Comparison of ENCODE assay signal across 7 cellular contexts in genomic region chr22:42720263-42721044, GRCh38. TPM values are rescaled to one million over a fixed set of nuclear protein-coding genes. Genes with fewer than 3 reads are reported as not detected.
DNase-seq lines count a peak whose midpoint lies in the region; ATAC-seq and TF ChIP-seq lines count a peak whose summit lies in the region.

A4GALT (minus strand) TSS chr22:42720870; CDS start chr22:42693951, 26,919 bp downstream.

- WGBS in SK-N-SH (ENCODE audit: low lambda C conversion rate): no CpG with 5 or more reads among the region's 104 CpGs

- no peaks in the 10 kb centered on the region for H3K27me3 ChIP-seq in SK-N-SH (ENCODE audit: insufficient read depth)

- H3K9me2 ChIP-seq in SK-N-SH: no peaks in the 10 kb centered on the region

- ATAC-seq in esophagus mucosa (peak; percentile 36), GM18498 (IDR thresholded peaks at IDR 0.05; ENCODE audit: unreplicated experiment) (no peak), HG03342 (IDR thresholded peaks at IDR 0.05; ENCODE audit: unreplicated experiment) (no peak)
- peak; percentile 26 to 60 for ATAC-seq in natural killer cell treated with Interleukin-12 subunit alpha and Interleukin-12 subunit beta and Interleukin-15 and Interleukin-18, amount 100 ng/mL, for 72 hours

- H3F3A ChIP-seq in SK-N-SH (replicated peaks; ENCODE audit: insufficient read depth): no peaks in the 10 kb centered on the region

- peaks cover 8% of the 10 kb centered on the region; the same call in 1 of the 2 replicates for H3K79me2 ChIP-seq in SK-N-SH (ENCODE audit: insufficient read depth)

- H3K27ac ChIP-seq in SK-N-SH (ENCODE audit: low read depth in 2 of 2, low read length in 1 of 2): no peak within 1 kb of the TSS

- H3K9me3 Mint-ChIP-seq in natural killer cell treated with Interleukin-12 subunit alpha and Interleukin-12 subunit beta and Interleukin-15 and Interleukin-18, amount 100 ng/mL, for 72 hours: no peaks in the 10 kb centered on the region

- CTCF ChIA-PET in SK-N-SH (lab: Yijun Ruan, JAX): no interaction called here

- peak within 1 kb of the TSS; percentile 52; the same call in 1 of the 2 replicates for H3K9ac ChIP-seq in SK-N-SH

- no peak for TF ChIP-seq CTCF in SK-N-SH (IDR thresholded peaks at IDR 0.05)

- H3K27ac Mint-ChIP-seq in natural killer cell treated with Interleukin-12 subunit alpha and Interleukin-12 subunit beta and Interleukin-15 and Interleukin-18, amount 100 ng/mL, for 72 hours: no peak within 1 kb of the TSS

- peak within 1 kb of the TSS; percentile 70; the same call in 1 of the 2 replicates for H2AFZ ChIP-seq in SK-N-SH (ENCODE audit: low read depth)

- no peak for TF ChIP-seq EP300 in SK-N-SH (IDR thresholded peaks at IDR 0.05; ENCODE audit: borderline replicate concordance in 1 of 2, low read depth in 1 of 2, low read length in 1 of 2)

- H3K27me3 Mint-ChIP-seq in natural killer cell treated with Interleukin-12 subunit alpha and Interleukin-12 subunit beta and Interleukin-15 and Interleukin-18, amount 100 ng/mL, for 72 hours: peaks cover 31 to 34% of the 10 kb centered on the region in 2 donors

- peaks cover 4% of the 10 kb centered on the region for H3K36me3 Mint-ChIP-seq in natural killer cell treated with Interleukin-12 subunit alpha and Interleukin-12 subunit beta and Interleukin-15 and Interleukin-18, amount 100 ng/mL, for 72 hours

- H3K4me3 ChIP-seq in SK-N-SH (ENCODE audit: low read depth in 2 of 2, low read length in 1 of 2): peak within 1 kb of the TSS; percentile 54 to 64

- TF ChIP-seq RAD21 in SK-N-SH (IDR thresholded peaks at IDR 0.05; ENCODE audit: low read length): no peak

- peaks cover 12 to 15% of the 10 kb centered on the region in 2 donors for H3K4me1 Mint-ChIP-seq in natural killer cell treated with Interleukin-12 subunit alpha and Interleukin-12 subunit beta and Interleukin-15 and Interleukin-18, amount 100 ng/mL, for 72 hours (ENCODE audit: low read depth in 2 of 2)

- no peaks in the 10 kb centered on the region for H3K36me3 ChIP-seq in SK-N-SH (replicated peaks in 1 of 2; ENCODE audit: control insufficient read depth in 1 of 2, insufficient read depth in 2 of 2, low read length in 1 of 2)

- POLR2A ChIA-PET in SK-N-SH (lab: Yijun Ruan, JAX): no interaction called here

- H3K4me1 ChIP-seq in SK-N-SH (ENCODE audit: control insufficient read depth in 1 of 2, insufficient read depth in 2 of 2, low read depth in 1 of 2, low read length in 1 of 2): no peaks in the 10 kb centered on the region; a peak in 1 of 4 replicates

- H3K4me2 ChIP-seq in SK-N-SH: peak within 1 kb of the TSS; percentile 68

- no peaks in the 10 kb centered on the region for H4K20me1 ChIP-seq in SK-N-SH (ENCODE audit: insufficient read depth)

- no peaks in the 10 kb centered on the region for H3K9me3 ChIP-seq in SK-N-SH

- DNase-seq in GM19238 (ENCODE audit: insufficient read length, low spot score) (peak; percentile 53), SK-N-SH (peak; percentile 63)
- DNase-seq in natural killer cell treated with Interleukin-12 subunit alpha and Interleukin-12 subunit beta and Interleukin-15 and Interleukin-18, amount 100 ng/mL, for 72 hours (ENCODE audit: low spot score): no peak
- DNase-seq in activated effector memory CD4-positive, alpha-beta T cell treated with anti-CD3 and anti-CD28 coated beads, Interleukin-2, amount 50 U/mL, for 16 hours: no peak

- H3K4me3 Mint-ChIP-seq in natural killer cell treated with Interleukin-12 subunit alpha and Interleukin-12 subunit beta and Interleukin-15 and Interleukin-18, amount 100 ng/mL, for 72 hours: peak within 1 kb of the TSS; percentile 77

TF ChIP-seq in SK-N-SH, 30 proteins besides CTCF, POLR2A, EP300 and RAD21:
- TF ChIP-seq RXRA (IDR thresholded peaks at IDR 0.05; ENCODE audit: borderline replicate concordance, low read depth) (no peak), RCOR1 (IDR thresholded peaks at IDR 0.05; ENCODE audit: low read length) (no peak), GABPA (IDR thresholded peaks at IDR 0.05; ENCODE audit: low read depth) (no peak), ZBTB33 (IDR thresholded peaks at IDR 0.05; ENCODE audit: borderline replicate concordance, low read depth) (no peak)

RNA-seq across cellular contexts. Expression of gene A4GALT, which starts in this region (rescaled TPM):
- polyA plus RNA-seq in SK-N-SH (2012; rRNA removed): 5.2 and 9.5 TPM in 2 replicates
- polyA plus RNA-seq in SK-N-SH (2012; cell fraction: cytosol; rRNA removed): 5.3 and 6.8 TPM in 2 replicates
- polyA plus RNA-seq in SK-N-SH (2012; cell fraction: nucleus; rRNA removed): 6.1 and 6.4 TPM in 2 replicates
- 14.3 TPM for total RNA-seq in esophagus mucosa
- total RNA-seq in natural killer cell treated with Interleukin-12 subunit alpha and Interleukin-12 subunit beta and Interleukin-15 and Interleukin-18, amount 100 ng/mL, for 72 hours: under 1 TPM in 1 of 2 donors, not detected in 1; 0.33 TPM

Comparison
In these comparisons a context has a peak if more than half of its experiments do, and no peak if none do; other contexts are left out.
1. RNA of gene A4GALT (total RNA-seq): 14.3 TPM in esophagus mucosa (single experiment); 0.33 TPM in natural killer cell treated with Interleukin-12 subunit alpha and Interleukin-12 subunit beta and Interleukin-15 and Interleukin-18, amount 100 ng/mL, for 72 hours; every median in the first group is over 10 times any median in the second.
2. Peak in ATAC-seq in natural killer cell treated with Interleukin-12 subunit alpha and Interleukin-12 subunit beta and Interleukin-15 and Interleukin-18, amount 100 ng/mL, for 72 hours; RNA of the gene not detected or under 1 TPM.
3. DNase-seq: peak in GM19238 (single experiment) and SK-N-SH (single experiment); none in natural killer cell treated with Interleukin-12 subunit alpha and Interleukin-12 subunit beta and Interleukin-15 and Interleukin-18, amount 100 ng/mL, for 72 hours (single experiment) and activated effector memory CD4-positive, alpha-beta T cell treated with anti-CD3 and anti-CD28 coated beads, Interleukin-2, amount 50 U/mL, for 16 hours (single experiment).